ENCODE assay signal across 7 cellular contexts in genomic region chr1:81330111-81330510, GRCh38.
"Had no signal": no experiment of that assay in that cellular context is flagged by ENCODE, and none has a peak within 500 bp of the region (broad histone marks: within the 10 kb centered on the region; RNA-seq: fewer than 3 reads in every experiment).

No MANE protein-coding gene starts in this region.

- H3K4me2 ChIP-seq: KMS-11 had no signal

- H3K27ac ChIP-seq: HL-60, KMS-11 had no signal

- H3K4me3 ChIP-seq: K562 had no signal

- DNase-seq: IMR-90, KBM-7, KG1 had no signal

- FAIRE-seq: HTR-8/SVneo, K562 had no signal

- H3K9ac ChIP-seq: KMS-11 had no signal

- ATAC-seq: K562 had no signal
